In the genomic region with DNA sequence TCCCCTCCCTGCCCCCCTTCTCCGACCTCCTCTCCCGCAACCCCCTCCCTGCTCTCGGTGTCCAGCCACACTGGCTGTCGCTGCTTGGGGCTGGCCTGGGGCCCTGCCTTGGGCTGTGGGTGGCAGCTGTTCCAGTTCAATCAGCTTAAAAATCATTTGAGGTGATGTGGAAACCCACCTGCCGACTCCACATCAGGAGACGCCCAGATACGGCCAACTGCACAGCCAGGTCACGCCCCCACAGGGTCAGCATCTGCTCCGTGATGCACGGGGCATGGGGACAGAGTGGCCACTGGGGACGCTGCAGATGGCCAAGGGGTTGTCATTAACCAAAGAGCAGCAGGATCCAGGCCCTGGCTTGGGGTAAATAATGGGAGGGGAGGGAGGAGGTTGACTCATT, we compare ENCODE assay signal across 14 cellular contexts.
DNase-seq lines count a peak whose midpoint lies in the region; ATAC-seq, FAIRE-seq and TF ChIP-seq lines count a peak whose summit lies in the region.
"Had no signal": no experiment of that assay in that cellular context is flagged by ENCODE, and none has a peak within 500 bp of the region (broad histone marks: within the 10 kb centered on the region; RNA-seq: fewer than 3 reads in every experiment).

No MANE protein-coding gene starts in this region.

- H3K27ac ChIP-seq in HepG2 (ENCODE audit: extremely low read length, insufficient read depth, low read length) (no peak overlapping the region), right lobe of liver (no peak overlapping the region), WERI-Rb-1 (no peak overlapping the region)

- no peaks in the 10 kb centered on the region for H3K79me2 ChIP-seq in HepG2 (ENCODE audit: insufficient read depth, low read length)

- CTCF ChIA-PET in HepG2 (lab: Yijun Ruan, JAX; ENCODE audit: low intra/inter-chr PET ratio, low total read pairs) = no interaction called here

- no peaks in the 10 kb centered on the region for H4K20me1 ChIP-seq in HepG2 (ENCODE audit: insufficient read depth, low read length)

- FAIRE-seq in HepG2 (lab: Jason Lieb, UNC) (no peak), HTR-8/SVneo (lab: Jason Lieb, UNC) (no peak)
- FAIRE-seq: A204.1 had no signal

- no peak overlapping the region for H3K9ac ChIP-seq in HepG2 (ENCODE audit: insufficient read depth, low read depth, low read length)

- TF ChIP-seq CTCF in HepG2 (CRISPR knock-in tag; IDR thresholded peaks at IDR 0.05) = peak; percentile 28; the same call in 1 of the 2 replicates
- no peak for TF ChIP-seq CTCF in right lobe of liver (IDR thresholded peaks at IDR 0.05)
- TF ChIP-seq CTCF in WERI-Rb-1 (IDR thresholded peaks at IDR 0.05; ENCODE audit: low read depth, low read length) = peak; percentile 90

- H3K36me3 ChIP-seq in HepG2 (replicated peaks in 1 of 2; ENCODE audit: control insufficient read depth in 1 of 2, insufficient read depth in 2 of 2, low read length in 2 of 2) (no peaks in the 10 kb centered on the region), right lobe of liver (no peaks in the 10 kb centered on the region), WERI-Rb-1 (no peaks in the 10 kb centered on the region)

- H3K9me3 ChIP-seq in HepG2 (ENCODE audit: low read length) (no peaks in the 10 kb centered on the region), right lobe of liver (no peaks in the 10 kb centered on the region), WERI-Rb-1 (ENCODE audit: severe bottlenecking) (no peaks in the 10 kb centered on the region)

- H3K4me1 ChIP-seq in HepG2 (ENCODE audit: insufficient read depth, low read length) = no peaks in the 10 kb centered on the region
- H3K4me1 ChIP-seq in right lobe of liver = no peaks in the 10 kb centered on the region

- intact Hi-C loops in HepG2 (cut with micrococcal nuclease; ENCODE audit: unreplicated experiment) (no loop called here), right lobe of liver (cut with DNase I) (no loop called here)

- H3K4me3 ChIP-seq in HepG2 (replicated peaks in 1 of 3; ENCODE audit: insufficient read depth in 1 of 3, low read depth in 2 of 3, low read length in 3 of 3) = no peak overlapping the region
- H3K4me3 ChIP-seq in right lobe of liver = no peak overlapping the region
- peak overlapping the region; percentile 25 for H3K4me3 ChIP-seq in WERI-Rb-1 (ENCODE audit: low read depth, low read length)

- no peak for TF ChIP-seq EP300 in HepG2 (IDR thresholded peaks at IDR 0.05; ENCODE audit: low read depth in 2 of 2, low read length in 2 of 2)
- TF ChIP-seq EP300 in HepG2 (CRISPR knock-in tag; IDR thresholded peaks at IDR 0.05; ENCODE audit: borderline replicate concordance) = no peak

- TF ChIP-seq POLR2A in HepG2 (IDR thresholded peaks at IDR 0.05; ENCODE audit: insufficient read depth in 1 of 2, low read depth in 2 of 2, low read length in 2 of 2) = no peak
- TF ChIP-seq POLR2A in right lobe of liver (IDR thresholded peaks at IDR 0.05) = no peak

- in situ Hi-C loops in HepG2 (cut with HindIII; ENCODE audit: extremely low pct_ligation_motif_present, low pct_unique_long_range_greater_than_20kb) = loop anchor here (10.0 kb wide), 1 partner anchor 165 kb away; no protein-coding TSS in a partner anchor

- no peak overlapping the region for H2AFZ ChIP-seq in HepG2 (ENCODE audit: low read length)

- no peak for DNase-seq in HepG2 (ENCODE audit: low spot score)
- no peak for DNase-seq in right lobe of liver
- peak; percentile 82 for DNase-seq in WERI-Rb-1
- DNase-seq in iPS-NIHi7 (ENCODE audit: extremely low spot score) = peak; percentile 45
- DNase-seq in retina = peak; percentile 42
- DNase-seq in activated CD4-positive, CD25-positive, alpha-beta regulatory T cell treated with anti-CD3 and anti-CD28 coated beads, Interleukin-2, amount 50 U/mL, for 72 hours = no peak
- no peak for DNase-seq in HTR-8/SVneo (ENCODE audit: insufficient read length, low spot score)
- DNase-seq: COR-L47, HFFc6, NCI-H187, NCI-H446, NCI-H69 had no signal

- BruUV-seq in HepG2 (replicated peaks; lab: Mats Ljungman, UMichigan) = no TSS peak

- ATAC-seq in HepG2 = peak; percentile 84
- ATAC-seq in right lobe of liver = no peak
- ATAC-seq in GM19467 (IDR thresholded peaks at IDR 0.05; ENCODE audit: unreplicated experiment) = no peak

- WGBS in HepG2 (ENCODE audit: low lambda C conversion rate) = 45% methylated on average over 11 of the region's 11 CpGs
- 82% methylated on average over 10 of the region's 11 CpGs for WGBS in right lobe of liver (ENCODE audit: insufficient coverage, low coverage, low lambda C conversion rate, missing lambda C conversion rate)

- POLR2A ChIA-PET in HepG2 (lab: Yijun Ruan, JAX) = no interaction called here

- TF ChIP-seq RAD21 in HepG2 (CRISPR knock-in tag; IDR thresholded peaks at IDR 0.05) = no peak

- H3K4me2 ChIP-seq in HepG2 (ENCODE audit: low read depth, low read length) = no peak overlapping the region

- H3K27me3 ChIP-seq in HepG2 (ENCODE audit: control insufficient read depth in 1 of 2, insufficient read depth in 2 of 2, low read length in 2 of 2) (peaks cover 1 to 60% of the 10 kb centered on the region in 2 experiments; a peak in 2 of 5 replicates), right lobe of liver (peaks cover 0 to 14% of the 10 kb centered on the region in 2 donors), WERI-Rb-1 (ENCODE audit: insufficient read depth, low read depth, severe bottlenecking) (no peaks in the 10 kb centered on the region)

TF ChIP-seq in HepG2, 621 proteins besides CTCF, POLR2A, EP300 and RAD21 (continues in another document):
- TF ChIP-seq, protein P1, sequence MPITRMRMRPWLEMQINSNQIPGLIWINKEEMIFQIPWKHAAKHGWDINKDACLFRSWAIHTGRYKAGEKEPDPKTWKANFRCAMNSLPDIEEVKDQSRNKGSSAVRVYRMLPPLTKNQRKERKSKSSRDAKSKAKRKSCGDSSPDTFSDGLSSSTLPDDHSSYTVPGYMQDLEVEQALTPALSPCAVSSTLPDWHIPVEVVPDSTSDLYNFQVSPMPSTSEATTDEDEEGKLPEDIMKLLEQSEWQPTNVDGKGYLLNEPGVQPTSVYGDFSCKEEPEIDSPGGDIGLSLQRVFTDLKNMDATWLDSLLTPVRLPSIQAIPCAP (CRISPR knock-in tag; IDR thresholded peaks at IDR 0.05; ENCODE audit: low read depth) = no peak
- TF ChIP-seq AGO2 (optimal IDR thresholded peaks at IDR 0.05; ENCODE audit: low read depth, low read length) (no peak), CHD2 (IDR thresholded peaks at IDR 0.05; ENCODE audit: low read depth, low read length) (no peak), HHEX (CRISPR knock-in tag; IDR thresholded peaks at IDR 0.05) (no peak), TBX3 (IDR thresholded peaks at IDR 0.05; ENCODE audit: borderline replicate concordance) (no peak), NFE2 (CRISPR knock-in tag; IDR thresholded peaks at IDR 0.05) (no peak), ZNF816 (CRISPR knock-in tag; IDR thresholded peaks at IDR 0.05; ENCODE audit: borderline replicate concordance) (no peak), MTA3 (CRISPR knock-in tag; IDR thresholded peaks at IDR 0.05) (no peak), ZNF598 (CRISPR knock-in tag; IDR thresholded peaks at IDR 0.05; ENCODE audit: borderline replicate concordance) (no peak), SALL2 (CRISPR knock-in tag; IDR thresholded peaks at IDR 0.05) (no peak), HOXA9 (CRISPR knock-in tag; IDR thresholded peaks at IDR 0.05; ENCODE audit: borderline replicate concordance) (no peak), ZNF136 (CRISPR knock-in tag; IDR thresholded peaks at IDR 0.05; ENCODE audit: low read depth) (no peak), ZNF777 (CRISPR knock-in tag; IDR thresholded peaks at IDR 0.05) (no peak), DR1 (CRISPR knock-in tag; IDR thresholded peaks at IDR 0.05) (no peak), BRD4 (CRISPR knock-in tag; IDR thresholded peaks at IDR 0.05) (no peak)
- TF ChIP-seq, protein P2, sequence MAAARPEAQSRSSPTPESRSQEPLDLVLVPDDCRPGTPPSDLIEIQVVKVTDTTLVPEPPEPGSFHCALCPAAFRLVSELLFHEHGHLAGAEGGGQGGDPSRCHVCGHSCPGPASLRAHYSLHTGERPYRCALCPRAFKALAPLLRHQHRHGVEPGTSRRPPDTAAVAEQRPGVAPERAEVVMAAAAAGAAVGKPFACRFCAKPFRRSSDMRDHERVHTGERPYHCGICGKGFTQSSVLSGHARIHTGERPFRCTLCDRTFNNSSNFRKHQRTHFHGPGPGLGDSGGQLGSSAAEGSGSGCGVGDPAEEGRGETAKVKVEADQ (CRISPR knock-in tag; IDR thresholded peaks at IDR 0.05; ENCODE audit: borderline replicate concordance) = no peak
- TF ChIP-seq, protein P3, sequence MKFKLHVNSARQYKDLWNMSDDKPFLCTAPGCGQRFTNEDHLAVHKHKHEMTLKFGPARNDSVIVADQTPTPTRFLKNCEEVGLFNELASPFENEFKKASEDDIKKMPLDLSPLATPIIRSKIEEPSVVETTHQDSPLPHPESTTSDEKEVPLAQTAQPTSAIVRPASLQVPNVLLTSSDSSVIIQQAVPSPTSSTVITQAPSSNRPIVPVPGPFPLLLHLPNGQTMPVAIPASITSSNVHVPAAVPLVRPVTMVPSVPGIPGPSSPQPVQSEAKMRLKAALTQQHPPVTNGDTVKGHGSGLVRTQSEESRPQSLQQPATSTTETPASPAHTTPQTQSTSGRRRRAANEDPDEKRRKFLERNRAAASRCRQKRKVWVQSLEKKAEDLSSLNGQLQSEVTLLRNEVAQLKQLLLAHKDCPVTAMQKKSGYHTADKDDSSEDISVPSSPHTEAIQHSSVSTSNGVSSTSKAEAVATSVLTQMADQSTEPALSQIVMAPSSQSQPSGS (CRISPR knock-in tag; IDR thresholded peaks at IDR 0.05) = no peak
- TF ChIP-seq, protein P4, sequence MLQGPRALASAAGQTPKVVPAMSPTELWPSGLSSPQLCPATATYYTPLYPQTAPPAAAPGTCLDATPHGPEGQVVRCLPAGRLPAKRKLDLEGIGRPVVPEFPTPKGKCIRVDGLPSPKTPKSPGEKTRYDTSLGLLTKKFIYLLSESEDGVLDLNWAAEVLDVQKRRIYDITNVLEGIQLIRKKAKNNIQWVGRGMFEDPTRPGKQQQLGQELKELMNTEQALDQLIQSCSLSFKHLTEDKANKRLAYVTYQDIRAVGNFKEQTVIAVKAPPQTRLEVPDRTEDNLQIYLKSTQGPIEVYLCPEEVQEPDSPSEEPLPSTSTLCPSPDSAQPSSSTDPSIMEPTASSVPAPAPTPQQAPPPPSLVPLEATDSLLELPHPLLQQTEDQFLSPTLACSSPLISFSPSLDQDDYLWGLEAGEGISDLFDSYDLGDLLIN (CRISPR knock-in tag; IDR thresholded peaks at IDR 0.05; ENCODE audit: borderline replicate concordance) = no peak

Comparison
In these comparisons a context has a peak if more than half of its experiments do, and no peak if none do; other contexts are left out.
1. CTCF ChIP-seq: peak in HepG2 (single experiment) and WERI-Rb-1 (single experiment); none in right lobe of liver (0 of 4).
2. DNase-seq: peak in WERI-Rb-1 (single experiment), iPS-NIHi7 (single experiment) and retina (single experiment); none in HepG2 (single experiment), right lobe of liver (0 of 3), activated CD4-positive, CD25-positive, alpha-beta regulatory T cell treated with anti-CD3 and anti-CD28 coated beads, Interleukin-2, amount 50 U/mL, for 72 hours (single experiment) and HTR-8/SVneo (single experiment).